9 cellular contexts compared by ENCODE assay signal in the genomic region with DNA sequence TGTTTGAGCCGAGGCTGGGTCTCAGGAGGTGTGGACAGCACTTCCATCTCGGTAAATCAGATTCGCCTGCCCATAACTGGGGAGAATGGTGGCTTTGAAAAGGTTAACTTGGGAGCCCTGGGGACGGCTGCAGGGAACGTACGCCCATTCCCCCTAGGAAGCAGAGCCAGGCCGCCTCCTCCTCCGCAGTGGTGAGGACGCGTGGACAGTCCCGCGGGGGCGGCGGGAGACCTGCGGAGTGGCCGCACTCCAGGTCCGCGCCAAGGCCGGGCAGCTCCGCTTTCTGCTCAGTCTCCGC. TPM values are rescaled to one million over a fixed set of nuclear protein-coding genes. Genes with fewer than 3 reads are reported as not detected.
DNase-seq lines count a peak whose midpoint lies in the region; ATAC-seq and TF ChIP-seq lines count a peak whose summit lies in the region.
"Had no signal": no experiment of that assay in that cellular context is flagged by ENCODE, and none has a peak within 500 bp of the region (broad histone marks: within the 10 kb centered on the region; RNA-seq: fewer than 3 reads in every experiment).

No MANE protein-coding gene starts in this region.

- H3K36me3 Mint-ChIP-seq in activated naive CD4-positive, alpha-beta T cell treated with anti-CD3 and anti-CD28 coated beads, Interleukin-2, amount 10 ng/mL, durations not matched to agents 7 days and 5 days, result no peaks in the 10 kb centered on the region
- no peaks in the 10 kb centered on the region for H3K36me3 Mint-ChIP-seq in activated naive CD4-positive, alpha-beta T cell treated with anti-CD3 and anti-CD28 coated beads for 36 hours (ENCODE audit: low read depth)
- no peaks in the 10 kb centered on the region for H3K36me3 Mint-ChIP-seq in naive B cell

- DNase-seq in activated naive CD4-positive, alpha-beta T cell treated with anti-CD3 and anti-CD28 coated beads, Interleukin-2, amount 10 ng/mL, durations not matched to agents 7 days and 5 days, result peak; percentile 61
- DNase-seq in activated naive CD4-positive, alpha-beta T cell treated with anti-CD3 and anti-CD28 coated beads for 36 hours, result no peak
- DNase-seq in colonic mucosa (no peak), naive B cell (no peak), NCI-H2171 (lab: John Stamatoyannopoulos, UW) (no peak), DMS 273 treated with DMSO at 0.1 percent for 48 hours (lab: John Stamatoyannopoulos, UW) (no peak)

- no peak overlapping the region for H3K9ac ChIP-seq in colonic mucosa (ENCODE audit: low read depth in 2 of 2, low read length in 2 of 2)

- no peak for TF ChIP-seq CTCF in colonic mucosa (IDR thresholded peaks at IDR 0.05)

- peaks cover 6% of the 10 kb centered on the region for H3K4me1 ChIP-seq in colonic mucosa

- peaks cover 29% of the 10 kb centered on the region for H3K4me1 Mint-ChIP-seq in activated naive CD4-positive, alpha-beta T cell treated with anti-CD3 and anti-CD28 coated beads, Interleukin-2, amount 10 ng/mL, durations not matched to agents 7 days and 5 days
- peaks cover 31% of the 10 kb centered on the region for H3K4me1 Mint-ChIP-seq in activated naive CD4-positive, alpha-beta T cell treated with anti-CD3 and anti-CD28 coated beads for 36 hours (ENCODE audit: low read depth)
- peaks cover 4 to 34% (median 25%) of the 10 kb centered on the region in 3 donors for H3K4me1 Mint-ChIP-seq in naive B cell

- H3K27ac Mint-ChIP-seq in activated naive CD4-positive, alpha-beta T cell treated with anti-CD3 and anti-CD28 coated beads, Interleukin-2, amount 10 ng/mL, durations not matched to agents 7 days and 5 days, result no peak overlapping the region
- no peak overlapping the region for H3K27ac Mint-ChIP-seq in activated naive CD4-positive, alpha-beta T cell treated with anti-CD3 and anti-CD28 coated beads for 36 hours
- no peak overlapping the region for H3K27ac Mint-ChIP-seq in naive B cell

- no peaks in the 10 kb centered on the region for H3K36me3 ChIP-seq in colonic mucosa

- H3K9me3 ChIP-seq in colonic mucosa, result no peaks in the 10 kb centered on the region

- H3K4me3 Mint-ChIP-seq in activated naive CD4-positive, alpha-beta T cell treated with anti-CD3 and anti-CD28 coated beads, Interleukin-2, amount 10 ng/mL, durations not matched to agents 7 days and 5 days, result peak overlapping the region; percentile 51
- H3K4me3 Mint-ChIP-seq in activated naive CD4-positive, alpha-beta T cell treated with anti-CD3 and anti-CD28 coated beads for 36 hours, result no peak overlapping the region
- peak overlapping the region in 5 of 8 donors; percentile 59 to 85 (median 72) for H3K4me3 Mint-ChIP-seq in naive B cell

- ATAC-seq in HG03521 (IDR thresholded peaks at IDR 0.05; ENCODE audit: unreplicated experiment) (peak; percentile 66), naive B cell (ENCODE audit: low read depth in 2 of 2) (no peak), GM21825 (IDR thresholded peaks at IDR 0.05; ENCODE audit: unreplicated experiment) (no peak)

- no peak overlapping the region for H3K27ac ChIP-seq in colonic mucosa

- peak overlapping the region; percentile 51 for H3K4me3 ChIP-seq in colonic mucosa

- intact Hi-C loops in activated naive CD4-positive, alpha-beta T cell treated with anti-CD3 and anti-CD28 coated beads for 36 hours (cut with micrococcal nuclease), result loop anchor here (1.0 kb wide), 2 partner anchors 96 to 342 kb away; no protein-coding TSS in a partner anchor
- intact Hi-C loops in colonic mucosa (cut with DNase I), result loop anchor here (2.0 to 10.0 kb wide), 4 partner anchors 305 to 568 kb away; no protein-coding TSS in a partner anchor

- no peaks in the 10 kb centered on the region for H3K9me3 Mint-ChIP-seq in activated naive CD4-positive, alpha-beta T cell treated with anti-CD3 and anti-CD28 coated beads, Interleukin-2, amount 10 ng/mL, durations not matched to agents 7 days and 5 days
- no peaks in the 10 kb centered on the region for H3K9me3 Mint-ChIP-seq in activated naive CD4-positive, alpha-beta T cell treated with anti-CD3 and anti-CD28 coated beads for 36 hours
- no peaks in the 10 kb centered on the region for H3K9me3 Mint-ChIP-seq in naive B cell

- CTCF ChIA-PET in activated naive CD4-positive, alpha-beta T cell treated with anti-CD3 and anti-CD28 coated beads, Interleukin-2, amount 10 ng/mL, durations not matched to agents 7 days and 5 days (lab: Charles Lee), result interaction anchor here (0.8 to 3.3 kb wide), 14 partner anchors 9 to 669 kb away, joined by 3 to 28 read pairs (median 4); no protein-coding TSS in a partner anchor
- CTCF ChIA-PET in activated naive CD4-positive, alpha-beta T cell treated with anti-CD3 and anti-CD28 coated beads for 36 hours (lab: Charles Lee), result interaction anchor here (0.7 to 3.5 kb wide), 30 partner anchors 9 to 674 kb away, joined by 3 to 29 read pairs (median 4); no protein-coding TSS in a partner anchor

- peaks cover 74% of the 10 kb centered on the region for H3K27me3 Mint-ChIP-seq in activated naive CD4-positive, alpha-beta T cell treated with anti-CD3 and anti-CD28 coated beads, Interleukin-2, amount 10 ng/mL, durations not matched to agents 7 days and 5 days
- peaks cover 51% of the 10 kb centered on the region for H3K27me3 Mint-ChIP-seq in activated naive CD4-positive, alpha-beta T cell treated with anti-CD3 and anti-CD28 coated beads for 36 hours (ENCODE audit: low read depth)
- peaks cover 55 to 65% (median 58%) of the 10 kb centered on the region in 3 donors for H3K27me3 Mint-ChIP-seq in naive B cell

- H3K27me3 ChIP-seq in colonic mucosa, result peaks cover 17% of the 10 kb centered on the region

RNA-seq across cellular contexts. Expression of gene MYCN, which starts 0.8 kb away (rescaled TPM):
- under 1 TPM in 1 of 2 experiments, not detected in 1; 0.19 TPM for total RNA-seq in activated naive CD4-positive, alpha-beta T cell treated with anti-CD3 and anti-CD28 coated beads for 36 hours
- 1 to 10 TPM; 1.5 to 1.7 TPM for total RNA-seq in colonic mucosa
- polyA plus RNA-seq in naive B cell (ENCODE audit: low read depth in 6 of 6), result not detected
- total RNA-seq: activated CD8-positive, alpha-beta memory T cell treated with anti-CD3 and anti-CD28 coated beads for 36 hours had no signal
